Comparison of ENCODE assay signal across 9 cellular contexts in genomic region chr11:14773755-14774154, GRCh38.
DNase-seq lines count a peak whose midpoint lies in the region; ATAC-seq and TF ChIP-seq lines count a peak whose summit lies in the region.
"Had no signal": no experiment of that assay in that cellular context is flagged by ENCODE, and none has a peak within 500 bp of the region (broad histone marks: within the 10 kb centered on the region; RNA-seq: fewer than 3 reads in every experiment).

No MANE protein-coding gene starts in this region.

- no peak overlapping the region for H3K4me2 ChIP-seq in DOHH2 (ENCODE audit: low read length)

- H3K4me3 ChIP-seq in DOHH2 (ENCODE audit: low read length) (no peak overlapping the region), brain microvascular endothelial cell (ENCODE audit: low read depth, low read length) (no peak overlapping the region)

- in situ Hi-C loops in brain microvascular endothelial cell (cut with HindIII; ENCODE audit: low pct_ligation_motif_present, low sequenced_read_pairs), result no loop called here

- no peaks in the 10 kb centered on the region for H3F3A ChIP-seq in DOHH2 (ENCODE audit: control insufficient read depth, insufficient read depth)

- H3K9me2 ChIP-seq in DOHH2 (replicated peaks; ENCODE audit: control insufficient read depth, low read length), result no peaks in the 10 kb centered on the region

- no peaks in the 10 kb centered on the region for H3K79me2 ChIP-seq in DOHH2 (ENCODE audit: control insufficient read depth, low read length)

- H3K9me3 ChIP-seq in DOHH2 (ENCODE audit: control insufficient read depth, insufficient read depth, low read length), result no peaks in the 10 kb centered on the region

- H3K4me1 ChIP-seq in DOHH2 (ENCODE audit: control insufficient read depth, low read length), result peaks cover 39% of the 10 kb centered on the region

- no peak overlapping the region for H3K27ac ChIP-seq in DOHH2 (ENCODE audit: low read depth, low read length)
- H3K27ac ChIP-seq in brain microvascular endothelial cell, result no peak overlapping the region

- TF ChIP-seq CTCF in DOHH2 (IDR thresholded peaks at IDR 0.05; ENCODE audit: low read depth, low read length, poor library complexity, severe bottlenecking) (peak; percentile 32), brain microvascular endothelial cell (IDR thresholded peaks at IDR 0.05; ENCODE audit: low read depth, low read length, missing control alignments) (peak; percentile 54)

- ATAC-seq in GM18867 (IDR thresholded peaks at IDR 0.05; ENCODE audit: unreplicated experiment) (no peak), HG03135 (IDR thresholded peaks at IDR 0.05; ENCODE audit: unreplicated experiment) (no peak)

- no peaks in the 10 kb centered on the region for H3K27me3 ChIP-seq in DOHH2 (ENCODE audit: control insufficient read depth, low read length)
- no peaks in the 10 kb centered on the region for H3K27me3 ChIP-seq in brain microvascular endothelial cell (replicated peaks)

- DNase-seq in Kasumi-1 (lab: John Stamatoyannopoulos, UW) (peak; percentile 58 to 59), brain microvascular endothelial cell (no peak), myocyte (ENCODE audit: low read depth) (peak; percentile 2), HuH-7.5 (ENCODE audit: low spot score) (no peak)
- DNase-seq: NCI-H2029 treated with DMSO at 0.1 percent for 48 hours, T-helper 1 cell had no signal

- H3K36me3 ChIP-seq in DOHH2 (ENCODE audit: control insufficient read depth, low read length) (no peaks in the 10 kb centered on the region), brain microvascular endothelial cell (replicated peaks) (no peaks in the 10 kb centered on the region)

- H4K20me1 ChIP-seq in DOHH2 (ENCODE audit: control insufficient read depth, insufficient read depth, low read depth, low read length), result no peaks in the 10 kb centered on the region

Comparison
In these comparisons a context has a peak if more than half of its experiments do, and no peak if none do; other contexts are left out.
1. DNase-seq: peak in Kasumi-1 (2 of 2) and myocyte (single experiment); none in brain microvascular endothelial cell (single experiment) and HuH-7.5 (single experiment).